In the genomic region with DNA sequence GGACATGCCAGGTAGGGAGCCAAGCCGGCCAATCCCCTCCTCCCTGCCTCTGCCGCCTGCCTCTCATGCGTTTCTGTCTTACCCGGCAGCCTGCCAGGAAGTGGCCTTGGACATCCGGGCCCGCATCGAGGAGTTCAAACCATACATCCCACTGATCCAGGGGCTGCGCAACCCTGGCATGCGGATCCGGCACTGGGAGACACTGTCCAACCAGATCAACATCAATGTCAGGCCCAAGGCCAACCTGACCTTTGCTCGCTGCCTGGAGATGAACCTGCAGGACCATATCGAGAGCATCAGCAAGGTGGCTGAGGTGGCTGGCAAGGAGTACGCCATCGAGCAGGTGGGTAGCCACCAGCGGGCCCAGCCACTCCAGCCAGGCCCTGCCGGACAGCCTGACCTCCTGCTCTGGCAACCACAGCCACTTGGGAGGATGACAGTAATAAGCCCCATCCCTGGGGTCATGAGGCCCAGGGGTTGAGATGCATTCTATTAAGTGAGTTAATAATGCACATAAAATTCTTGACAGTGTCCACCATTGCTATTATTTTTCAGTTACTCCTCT, we compare ENCODE assay signal across 20 cellular contexts. TPM values are rescaled to one million over a fixed set of nuclear protein-coding genes. Genes with fewer than 3 reads are reported as not detected.
DNase-seq lines count a peak whose midpoint lies in the region; ATAC-seq, FAIRE-seq and TF ChIP-seq lines count a peak whose summit lies in the region.
"Had no signal": no experiment of that assay in that cellular context is flagged by ENCODE, and none has a peak within 500 bp of the region (broad histone marks: within the 10 kb centered on the region; RNA-seq: fewer than 3 reads in every experiment).

No MANE protein-coding gene starts in this region.

- H3K4me1 ChIP-seq in heart left ventricle (no peaks in the 10 kb centered on the region), lower lobe of right lung (no peaks in the 10 kb centered on the region), spleen (no peaks in the 10 kb centered on the region), foreskin keratinocyte (no peaks in the 10 kb centered on the region)
- peaks cover 9% of the 10 kb centered on the region for H3K4me1 ChIP-seq in CD8-positive, alpha-beta T cell (ENCODE audit: insufficient read depth, low read length)

- H3K9me3 Mint-ChIP-seq in CD8-positive, alpha-beta T cell, result no peaks in the 10 kb centered on the region
- H3K9me3 Mint-ChIP-seq: CD8-positive, alpha-beta memory T cell; H9 had no signal

- FAIRE-seq in HTR-8/SVneo (lab: Jason Lieb, UNC), result peak; percentile 82
- FAIRE-seq: GM12878, H1 had no signal

- no peak overlapping the region for H3K4me3 Mint-ChIP-seq in CD8-positive, alpha-beta T cell
- H3K4me3 Mint-ChIP-seq: CD8-positive, alpha-beta memory T cell; H9 had no signal

- H3K27me3 ChIP-seq in heart left ventricle (no peaks in the 10 kb centered on the region), lower lobe of right lung (ENCODE audit: low read depth) (no peaks in the 10 kb centered on the region), spleen (replicated peaks in 1 of 7) (no peaks in the 10 kb centered on the region), dorsolateral prefrontal cortex (no peaks in the 10 kb centered on the region), foreskin keratinocyte (no peaks in the 10 kb centered on the region)
- H3K27me3 ChIP-seq in CD8-positive, alpha-beta T cell (ENCODE audit: insufficient read depth, low read length), result no peaks in the 10 kb centered on the region
- H3K27me3 ChIP-seq: BLaER1 had no signal

- H3K36me3 ChIP-seq in heart left ventricle (peaks cover 0 to 79% (median 23%) of the 10 kb centered on the region in 9 donors), lower lobe of right lung (peaks cover 80% of the 10 kb centered on the region), spleen (peaks cover 3 to 100% (median 80%) of the 10 kb centered on the region in 6 donors)
- H3K36me3 ChIP-seq in CD8-positive, alpha-beta T cell (ENCODE audit: insufficient read depth, low read length), result peaks cover 12% of the 10 kb centered on the region

- H3K9me3 ChIP-seq in heart left ventricle, result no peaks in the 10 kb centered on the region
- no peaks in the 10 kb centered on the region for H3K9me3 ChIP-seq in lower lobe of right lung
- no peaks in the 10 kb centered on the region for H3K9me3 ChIP-seq in spleen
- H3K9me3 ChIP-seq in CD8-positive, alpha-beta T cell (ENCODE audit: low read length), result no peaks in the 10 kb centered on the region
- H3K9me3 ChIP-seq: BLaER1 had no signal

- 93 to 95% (median 94%) methylated on average over 15 to 16 of the region's 16 CpGs for WGBS in heart left ventricle, 4 donors
- WGBS in spleen, 5 donors, result 87 to 98% (median 90%) methylated on average over 16 of the region's 16 CpGs

- intact Hi-C loops in heart left ventricle (cut with DNase I), result no loop called here
- intact Hi-C loops in cardiac septum (cut with DNase I), result no loop called here
- intact Hi-C loops in lower lobe of right lung (cut with DNase I), result no loop called here
- intact Hi-C loops in spleen (cut with DNase I; ENCODE audit: low total_unique reads), result no loop called here
- intact Hi-C loops in dorsolateral prefrontal cortex (cut with DNase I), result no loop called here
- intact Hi-C loops in CD8-positive, alpha-beta T cell (cut with DNase I, micrococcal nuclease), result no loop called here

- CTCF ChIA-PET in CD8-positive, alpha-beta T cell (lab: Charles Lee), result interaction anchor here (1.0 to 2.0 kb wide), 2 partner anchors 14 to 18 kb away, joined by 3 to 5 read pairs; no protein-coding TSS in a partner anchor

- TF ChIP-seq CTCF in heart left ventricle (IDR thresholded peaks at IDR 0.05), result no peak
- no peak for TF ChIP-seq CTCF in lower lobe of right lung (IDR thresholded peaks at IDR 0.05)
- no peak for TF ChIP-seq CTCF in spleen (IDR thresholded peaks at IDR 0.05 in 8 of 11, conservative IDR thresholded peaks at IDR 0.05 in 3 of 11)
- no peak for TF ChIP-seq CTCF in dorsolateral prefrontal cortex (IDR thresholded peaks at IDR 0.05 in 54 of 56, conservative IDR thresholded peaks at IDR 0.05 in 2 of 56; ENCODE audit: low read depth in 1 of 56, partially characterized antibody in 56 of 56)
- TF ChIP-seq CTCF in CD8-positive, alpha-beta T cell (IDR thresholded peaks at IDR 0.05), result no peak
- TF ChIP-seq CTCF in foreskin keratinocyte (conservative IDR thresholded peaks at IDR 0.05), result no peak

- peaks cover 3% of the 10 kb centered on the region for H3K4me1 Mint-ChIP-seq in CD8-positive, alpha-beta T cell (ENCODE audit: low read depth)
- H3K4me1 Mint-ChIP-seq: CD8-positive, alpha-beta memory T cell; H9 had no signal

- POLR2A ChIA-PET in CD8-positive, alpha-beta T cell (lab: Charles Lee), result no interaction called here

- peak in 3 of 5 donors; percentile 14 to 47 (median 22) for DNase-seq in heart left ventricle
- no peak for DNase-seq in cardiac septum (ENCODE audit: low spot score)
- DNase-seq in HTR-8/SVneo (ENCODE audit: insufficient read length, low spot score), result no peak
- peak; percentile 28 for DNase-seq in lower lobe of right lung
- peak; percentile 58 for DNase-seq in spleen
- no peak for DNase-seq in dorsolateral prefrontal cortex
- no peak for DNase-seq in CD8-positive, alpha-beta T cell
- DNase-seq in foreskin keratinocyte, result no peak
- DNase-seq: 8988T, COR-L47, DMS 273 treated with DMSO at 0.1 percent for 48 hours, DND-41, EL, H9, IMR-90 had no signal

- H3K27ac Mint-ChIP-seq in CD8-positive, alpha-beta T cell, result no peak overlapping the region

- H3K4me3 ChIP-seq in heart left ventricle (no peak overlapping the region), lower lobe of right lung (no peak overlapping the region), spleen (no peak overlapping the region), dorsolateral prefrontal cortex (no peak overlapping the region)
- H3K4me3 ChIP-seq in CD8-positive, alpha-beta T cell (ENCODE audit: low read depth, low read length), result no peak overlapping the region
- H3K4me3 ChIP-seq: BLaER1, GM12878 had no signal

- H3K27me3 Mint-ChIP-seq in CD8-positive, alpha-beta T cell (ENCODE audit: low read depth), result no peaks in the 10 kb centered on the region

- H3K27ac ChIP-seq in heart left ventricle, result no peak overlapping the region
- no peak overlapping the region for H3K27ac ChIP-seq in lower lobe of right lung
- H3K27ac ChIP-seq in spleen, result no peak overlapping the region
- H3K27ac ChIP-seq in dorsolateral prefrontal cortex, result no peak overlapping the region
- no peak overlapping the region for H3K27ac ChIP-seq in CD8-positive, alpha-beta T cell (ENCODE audit: low read depth, low read length)
- no peak overlapping the region for H3K27ac ChIP-seq in foreskin keratinocyte
- H3K27ac ChIP-seq: BLaER1, HL-60 had no signal

- peaks cover 75% of the 10 kb centered on the region for H3K36me3 Mint-ChIP-seq in CD8-positive, alpha-beta T cell

- ATAC-seq in heart left ventricle (no peak), lower lobe of right lung (no peak), foreskin keratinocyte (no peak)
- ATAC-seq in CD8-positive, alpha-beta T cell, result no peak
- ATAC-seq: GM12878 had no signal

- TF ChIP-seq POLR2A in heart left ventricle (IDR thresholded peaks at IDR 0.05) (no peak), spleen (IDR thresholded peaks at IDR 0.05) (no peak)

RNA-seq across cellular contexts. Expression of a gene that starts 37.3 kb away (rescaled TPM):
- 1 to 10 TPM in 8 of 9 donors, under 1 TPM in 1; 0.95 to 6.6 (median 2.8) TPM for total RNA-seq in heart left ventricle
- polyA plus RNA-seq in heart left ventricle, result 1 to 10 TPM; 1.2 to 3.8 TPM
- total RNA-seq in cardiac septum, result 4.2 TPM
- 16.4 TPM for total RNA-seq in lower lobe of right lung
- total RNA-seq in spleen, result 10 to 100 TPM; 21.0 to 35.8 (median 27.1) TPM
- polyA plus RNA-seq in spleen, result 10 to 100 TPM in 1 of 3 donors, 1 to 10 TPM in 2; 4.9 to 10.1 (median 9.7) TPM
- total RNA-seq in dorsolateral prefrontal cortex, result 10 to 100 TPM; 13.7 to 41.6 (median 24.9) TPM
- total RNA-seq in CD8-positive, alpha-beta T cell, result 10 to 100 TPM; 42.2 to 45.5 TPM
- 0.37 and 0.53 TPM in 2 replicates for total RNA-seq in foreskin keratinocyte
- 0.07 and 0.12 TPM in 2 replicates for polyA plus RNA-seq in foreskin keratinocyte

RNA-seq across cellular contexts. Expression of a gene that starts 56.4 kb away (rescaled TPM):
- total RNA-seq in heart left ventricle (10 to 100 TPM; 50.0 to 75.9 (median 55.1) TPM), cardiac septum (53.0 TPM), lower lobe of right lung (61.9 TPM), spleen (10 to 100 TPM; 68.1 to 82.8 (median 72.8) TPM), dorsolateral prefrontal cortex (100 to 1,000 TPM in 117 of 120 experiments, 10 to 100 TPM in 3; 79.2 to 188 (median 136) TPM), foreskin keratinocyte (126 and 128 TPM in 2 replicates)
- polyA plus RNA-seq in heart left ventricle (10 to 100 TPM; 40.3 to 78.9 TPM), spleen (10 to 100 TPM; 44.4 to 73.7 (median 72.8) TPM), foreskin keratinocyte (111 and 114 TPM in 2 replicates)
- 100 to 1,000 TPM; 166 to 188 TPM for total RNA-seq in CD8-positive, alpha-beta T cell

RNA-seq across cellular contexts. Expression of a gene that starts 57.1 kb away (rescaled TPM):
- total RNA-seq in heart left ventricle (10 to 100 TPM; 10.8 to 27.6 (median 16.4) TPM), cardiac septum (17.5 TPM), lower lobe of right lung (7.7 TPM), spleen (10 to 100 TPM in 1 of 7 donors, 1 to 10 TPM in 6; 4.4 to 14.2 (median 8.6) TPM), dorsolateral prefrontal cortex (10 to 100 TPM in 104 of 120 experiments, 1 to 10 TPM in 16; 5.3 to 27.0 (median 14.3) TPM), foreskin keratinocyte (8.2 and 8.6 TPM in 2 replicates)
- polyA plus RNA-seq in heart left ventricle (1 to 10 TPM; 4.0 to 4.2 TPM), spleen (1 to 10 TPM; 4.6 to 7.3 (median 4.8) TPM), foreskin keratinocyte (4.9 and 5.6 TPM in 2 replicates)
- 10 to 100 TPM; 10.2 to 11.6 TPM for total RNA-seq in CD8-positive, alpha-beta T cell

Comparison
In these comparisons a context has a peak if more than half of its experiments do, and no peak if none do; other contexts are left out.
1. DNase-seq: peak in heart left ventricle (3 of 5), lower lobe of right lung (single experiment) and spleen (single experiment); none in cardiac septum (single experiment), HTR-8/SVneo (single experiment), dorsolateral prefrontal cortex (0 of 10), CD8-positive, alpha-beta T cell (0 of 7) and foreskin keratinocyte (0 of 2).